In genomic region chr2:202718614-202719013, GRCh38 we compare ENCODE assay signal across 12 cellular contexts.
DNase-seq lines count a peak whose midpoint lies in the region; ATAC-seq and TF ChIP-seq lines count a peak whose summit lies in the region.
"Had no signal": no experiment of that assay in that cellular context is flagged by ENCODE, and none has a peak within 500 bp of the region (broad histone marks: within the 10 kb centered on the region; RNA-seq: fewer than 3 reads in every experiment).

No MANE protein-coding gene starts in this region.

- H3K4me3 Mint-ChIP-seq in HFFc6: no peak overlapping the region

- H3K36me3 Mint-ChIP-seq in HFFc6 (ENCODE audit: low read depth): peaks cover 14% of the 10 kb centered on the region

- H3K4me1 Mint-ChIP-seq in HFFc6 (ENCODE audit: low read depth): peaks cover 15% of the 10 kb centered on the region

- ATAC-seq in HG03196 (IDR thresholded peaks at IDR 0.05; ENCODE audit: unreplicated experiment): no peak
- ATAC-seq: sciatic nerve had no signal

- no peak overlapping the region for H3K27ac Mint-ChIP-seq in HFFc6

- peaks cover 24% of the 10 kb centered on the region for H3K9me3 Mint-ChIP-seq in HFFc6

- DNase-seq in AG08396 (ENCODE audit: low spot score) (peak; percentile 45), HFFc6 (peak; percentile 13), amniotic epithelial cell (ENCODE audit: low read depth) (peak; percentile 70), iPS-NIHi7 (ENCODE audit: extremely low spot score) (peak; percentile 19), DMS114 treated with DMSO at 0.1 percent for 48 hours (lab: John Stamatoyannopoulos, UW; ENCODE audit: unreplicated experiment) (no peak), cerebellar nuclear complex (lab: John Stamatoyannopoulos, UW) (no peak), NCI-H524 (lab: John Stamatoyannopoulos, UW) (no peak)
- DNase-seq: Caco-2, Kasumi-1, NCI-H774 had no signal

- TF ChIP-seq CTCF in HFFc6 (IDR thresholded peaks at IDR 0.05): no peak

- H3K27me3 Mint-ChIP-seq in HFFc6 (ENCODE audit: insufficient read depth): no peaks in the 10 kb centered on the region; the same call in 1 of the 2 replicates

Comparison
In these comparisons a context has a peak if more than half of its experiments do, and no peak if none do; other contexts are left out.
1. DNase-seq: peak in AG08396 (single experiment), HFFc6 (single experiment), amniotic epithelial cell (single experiment) and iPS-NIHi7 (single experiment); none in DMS114 treated with DMSO at 0.1 percent for 48 hours (single experiment), cerebellar nuclear complex (0 of 2) and NCI-H524 (0 of 2).